8 cellular contexts compared by ENCODE assay signal in the genomic region with DNA sequence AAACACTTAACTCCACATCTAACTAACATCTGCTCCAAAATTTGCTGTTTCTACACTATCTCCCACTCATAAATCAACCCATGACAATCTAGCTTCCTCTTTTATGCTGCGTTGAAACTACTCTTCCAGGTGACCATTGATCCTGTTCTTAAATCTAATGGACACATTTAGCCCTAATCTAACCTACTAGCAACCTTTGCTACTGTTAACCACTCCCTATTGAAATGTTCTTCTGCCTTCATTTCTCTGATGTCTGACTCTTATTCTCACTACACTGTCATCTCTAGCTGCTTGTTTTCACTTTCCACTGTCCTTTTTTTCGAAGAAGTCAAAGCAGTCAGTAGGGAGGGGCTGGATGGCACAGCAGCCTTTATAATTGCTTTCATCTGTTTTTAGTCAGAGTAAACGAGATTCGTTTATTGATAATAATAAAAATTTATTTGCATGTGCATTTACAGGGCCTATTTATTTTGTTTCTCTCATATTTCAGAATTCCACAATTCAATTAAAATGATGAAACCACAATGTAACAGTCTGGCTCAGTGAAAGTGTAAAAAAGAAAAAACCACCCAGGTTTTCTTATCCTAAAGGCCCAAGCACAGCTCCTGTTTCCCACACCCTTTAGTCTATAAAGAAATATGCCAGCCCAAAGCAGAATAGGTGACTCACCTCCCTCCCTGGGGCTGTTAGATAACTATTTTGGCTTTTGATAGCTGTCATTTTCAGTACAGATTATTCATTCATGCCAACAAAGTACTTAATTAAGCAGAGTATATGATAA.
DNase-seq lines count a peak whose midpoint lies in the region; ATAC-seq and TF ChIP-seq lines count a peak whose summit lies in the region.

No MANE protein-coding gene starts in this region.

- DNase-seq in activated naive CD4-positive, alpha-beta T cell treated with Interleukin-2 at 50 U/mL for 16 hours, result peak; percentile 25
- DNase-seq in activated naive CD4-positive, alpha-beta T cell (lab: John Stamatoyannopoulos, UW), result no peak
- peak; percentile 75 for DNase-seq in NOMO-1 treated with DMSO at 0.1 percent for 48 hours (lab: John Stamatoyannopoulos, UW; ENCODE audit: unreplicated experiment)
- DNase-seq in cardiac fibroblast (ENCODE audit: low read depth in 2 of 2), result peak; percentile 17 to 51
- DNase-seq in stimulated activated naive CD8-positive, alpha-beta T cell treated with anti-CD3 and anti-CD28 coated beads, Interleukin-15, Interleukin-2, amounts not matched to agents 100 U/mL and 50 U/mL, for 24 hours, result no peak
- DNase-seq in KG1 (lab: John Stamatoyannopoulos, UW), result no peak
- no peak for DNase-seq in C1 segment of cervical spinal cord (lab: John Stamatoyannopoulos, UW)

- peak; percentile 79 for ATAC-seq in HG02798 (IDR thresholded peaks at IDR 0.05; ENCODE audit: poor library complexity, unreplicated experiment)
- ATAC-seq in stimulated activated naive CD8-positive, alpha-beta T cell treated with anti-CD3 and anti-CD28 coated beads, Interleukin-15, Interleukin-2, amounts not matched to agents 100 U/mL and 50 U/mL, for 24 hours, result peak; percentile 73

- TF ChIP-seq CTCF in cardiac fibroblast (IDR thresholded peaks at IDR 0.05; ENCODE audit: low read depth, low read length), result no peak

- H3K4me3 ChIP-seq in cardiac fibroblast (replicated peaks in 1 of 2; ENCODE audit: low read depth in 2 of 2, low read length in 2 of 2), result no peak overlapping the region

Comparison
In these comparisons a context has a peak if more than half of its experiments do, and no peak if none do; other contexts are left out.
1. DNase-seq: peak in activated naive CD4-positive, alpha-beta T cell treated with Interleukin-2 at 50 U/mL for 16 hours (single experiment), NOMO-1 treated with DMSO at 0.1 percent for 48 hours (single experiment) and cardiac fibroblast (2 of 2); none in activated naive CD4-positive, alpha-beta T cell (0 of 4), stimulated activated naive CD8-positive, alpha-beta T cell treated with anti-CD3 and anti-CD28 coated beads, Interleukin-15, Interleukin-2, amounts not matched to agents 100 U/mL and 50 U/mL, for 24 hours (single experiment), KG1 (single experiment) and C1 segment of cervical spinal cord (0 of 14).